34 cellular contexts compared by ENCODE assay signal in the genomic region with DNA sequence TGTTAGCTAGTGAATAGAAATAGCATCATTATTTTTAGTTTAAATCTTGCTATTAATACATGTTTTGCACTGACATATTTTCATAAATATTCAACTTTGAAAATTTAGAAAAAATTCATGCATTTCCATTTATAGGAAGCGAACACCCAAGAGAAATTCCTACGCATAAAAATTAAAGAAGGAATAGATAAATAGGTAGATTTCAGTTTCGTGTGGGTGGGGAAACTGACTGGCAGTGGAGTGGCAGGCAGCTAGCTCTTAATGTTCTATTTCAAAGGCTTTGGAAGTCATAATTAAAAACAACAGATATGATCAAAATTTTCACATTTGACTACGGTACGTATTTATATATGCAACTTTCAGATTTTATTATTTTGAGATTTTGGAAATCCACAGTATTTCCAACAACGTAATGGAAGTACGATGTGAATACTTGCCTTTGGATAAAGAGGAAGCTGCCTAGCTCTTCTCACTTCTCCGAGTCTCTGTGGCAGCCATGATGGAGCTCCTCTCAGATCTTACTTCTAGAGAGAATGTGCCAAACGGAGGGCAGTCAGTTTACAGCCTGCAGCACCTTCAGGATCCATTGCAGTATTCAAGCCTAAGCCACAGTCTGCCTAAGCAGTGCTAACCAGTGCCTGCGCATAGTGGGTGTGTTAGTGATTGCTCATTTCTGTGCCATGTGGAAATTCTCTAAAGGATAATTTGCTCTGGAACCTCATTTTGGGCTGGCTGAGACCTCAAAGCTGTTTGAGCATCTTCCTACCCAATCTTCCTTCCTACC.
"Had no signal": no experiment of that assay in that cellular context is flagged by ENCODE, and none has a peak within 500 bp of the region (broad histone marks: within the 10 kb centered on the region; RNA-seq: fewer than 3 reads in every experiment).

No MANE protein-coding gene starts in this region.

- H3K9me3 ChIP-seq: esophagus muscularis mucosa, gastrocnemius medialis, heart right ventricle had no signal

- H3K27ac ChIP-seq: brain microvascular endothelial cell, esophagus muscularis mucosa, foreskin keratinocyte, gastrocnemius medialis, heart right ventricle, VCaP had no signal

- H3K27me3 Mint-ChIP-seq: activated CD4-positive, alpha-beta memory T cell treated with anti-CD3 and anti-CD28 coated beads, Interleukin-2, amount 10 ng/mL, durations not matched to agents 7 days and 5 days; activated CD4-positive, alpha-beta T cell treated with anti-CD3 and anti-CD28 coated beads, Interleukin-2, amount 10 ng/mL, durations not matched to agents 7 days and 5 days; activated naive CD4-positive, alpha-beta T cell treated with anti-CD3 and anti-CD28 coated beads, Interleukin-2, amount 10 ng/mL, durations not matched to agents 7 days and 5 days had no signal

- H3K4me3 Mint-ChIP-seq: activated CD4-positive, alpha-beta memory T cell treated with anti-CD3 and anti-CD28 coated beads, Interleukin-2, amount 10 ng/mL, durations not matched to agents 7 days and 5 days; activated CD4-positive, alpha-beta T cell treated with anti-CD3 and anti-CD28 coated beads, Interleukin-2, amount 10 ng/mL, durations not matched to agents 7 days and 5 days; activated naive CD4-positive, alpha-beta T cell treated with anti-CD3 and anti-CD28 coated beads, Interleukin-2, amount 10 ng/mL, durations not matched to agents 7 days and 5 days; activated naive CD8-positive, alpha-beta T cell treated with anti-CD3 and anti-CD28 coated beads, Interleukin-2, amount 10 ng/mL, durations not matched to agents 7 days and 5 days; activated T-cell treated with anti-CD3 and anti-CD28 coated beads, Interleukin-2, amount 50 U/mL, for 24 hours; activated T-cell treated with anti-CD3 and anti-CD28 coated beads, Interleukin-2, amount 50 U/mL, for 72 hours; effector memory CD8-positive, alpha-beta T cell; T-helper 17 cell; T-helper 2 cell treated with Interferon-gamma antibody and Interleukin-4, amounts not matched to agents 5 μg/mL and 100 μg/mL, for 36 hours; WTC11 had no signal

- FAIRE-seq: astrocyte, bronchial epithelial cell, colon had no signal

- H3K4me3 ChIP-seq: esophagus muscularis mucosa, gastrocnemius medialis, heart right ventricle had no signal

- H3K36me3 Mint-ChIP-seq: activated naive CD4-positive, alpha-beta T cell treated with anti-CD3 and anti-CD28 coated beads, Interleukin-2, amount 10 ng/mL, durations not matched to agents 7 days and 5 days; activated naive CD4-positive, alpha-beta T cell treated with anti-CD3 and anti-CD28 coated beads, Interleukin-2, amount 50 U/mL, for 72 hours; activated naive CD8-positive, alpha-beta T cell treated with anti-CD3 and anti-CD28 coated beads, Interleukin-2, amount 10 ng/mL, durations not matched to agents 7 days and 5 days; WTC11 had no signal

- DNase-seq: activated CD4-positive, alpha-beta memory T cell treated with anti-CD3 and anti-CD28 coated beads, Interleukin-2, amount 10 ng/mL, durations not matched to agents 7 days and 5 days; activated CD4-positive, alpha-beta T cell treated with anti-CD3 and anti-CD28 coated beads for 1 hour; activated CD4-positive, alpha-beta T cell treated with anti-CD3 and anti-CD28 coated beads for 4 hours; activated CD4-positive, alpha-beta T cell treated with anti-CD3 and anti-CD28 coated beads, Interleukin-2, amount 10 ng/mL, durations not matched to agents 7 days and 5 days; activated CD4-positive, alpha-beta T cell treated with anti-CD3 and anti-CD28 coated beads, Interleukin-2, amount 50 U/mL, for 4 hours; activated CD8-positive, alpha-beta memory T cell treated with anti-CD3 and anti-CD28 coated beads, Interleukin-2, amount 50 U/mL, for 48 hours; activated gamma-delta T cell; activated naive CD4-positive, alpha-beta T cell; activated naive CD4-positive, alpha-beta T cell treated with anti-CD3 and anti-CD28 coated beads, Interleukin-2, amount 10 ng/mL, durations not matched to agents 7 days and 5 days; activated naive CD8-positive, alpha-beta T cell treated with anti-CD3 and anti-CD28 coated beads, Interleukin-2, amount 10 ng/mL, durations not matched to agents 7 days and 5 days; activated T-cell treated with anti-CD3 and anti-CD28 coated beads for 4 hours; activated T-cell treated with anti-CD3 and anti-CD28 coated beads, Interleukin-2, amount 50 U/mL, for 24 hours; activated T-cell treated with anti-CD3 and anti-CD28 coated beads, Interleukin-2, amount 50 U/mL, for 72 hours; brain microvascular endothelial cell; cortex of kidney; dermis blood vessel endothelial cell; effector CD4-positive, alpha-beta T cell; effector memory CD8-positive, alpha-beta T cell; erythroblast; foreskin keratinocyte; gastrocnemius medialis; glutamatergic neuron; heart right ventricle; T-helper 1 cell; T-helper 17 cell; T1000 had no signal

- H3K36me3 ChIP-seq: brain microvascular endothelial cell, esophagus muscularis mucosa, gastrocnemius medialis, heart right ventricle had no signal

- H3K4me1 ChIP-seq: esophagus muscularis mucosa, foreskin keratinocyte, gastrocnemius medialis, heart right ventricle had no signal

- H3K4me1 Mint-ChIP-seq: activated CD4-positive, alpha-beta memory T cell treated with anti-CD3 and anti-CD28 coated beads, Interleukin-2, amount 10 ng/mL, durations not matched to agents 7 days and 5 days; activated CD4-positive, alpha-beta T cell treated with anti-CD3 and anti-CD28 coated beads, Interleukin-2, amount 10 ng/mL, durations not matched to agents 7 days and 5 days; activated naive CD4-positive, alpha-beta T cell treated with anti-CD3 and anti-CD28 coated beads, Interleukin-2, amount 10 ng/mL, durations not matched to agents 7 days and 5 days; activated naive CD8-positive, alpha-beta T cell treated with anti-CD3 and anti-CD28 coated beads, Interleukin-2, amount 10 ng/mL, durations not matched to agents 7 days and 5 days; T-helper 17 cell; WTC11 had no signal

- H3K27ac Mint-ChIP-seq: activated CD4-positive, alpha-beta memory T cell treated with anti-CD3 and anti-CD28 coated beads, Interleukin-2, amount 10 ng/mL, durations not matched to agents 7 days and 5 days; activated CD4-positive, alpha-beta T cell treated with anti-CD3 and anti-CD28 coated beads, Interleukin-2, amount 10 ng/mL, durations not matched to agents 7 days and 5 days; activated naive CD4-positive, alpha-beta T cell treated with anti-CD3 and anti-CD28 coated beads, Interleukin-2, amount 10 ng/mL, durations not matched to agents 7 days and 5 days; activated naive CD4-positive, alpha-beta T cell treated with anti-CD3 and anti-CD28 coated beads, Interleukin-2, amount 50 U/mL, for 72 hours; activated naive CD8-positive, alpha-beta T cell treated with anti-CD3 and anti-CD28 coated beads, Interleukin-2, amount 10 ng/mL, durations not matched to agents 7 days and 5 days; activated T-cell treated with anti-CD3 and anti-CD28 coated beads, Interleukin-2, amount 50 U/mL, for 24 hours; activated T-cell treated with anti-CD3 and anti-CD28 coated beads, Interleukin-2, amount 50 U/mL, for 72 hours; effector memory CD8-positive, alpha-beta T cell; T-helper 17 cell; T-helper 2 cell treated with Interferon-gamma antibody and Interleukin-4, amounts not matched to agents 5 μg/mL and 100 μg/mL, for 36 hours; WTC11 had no signal

- H3K27me3 ChIP-seq: brain microvascular endothelial cell, esophagus muscularis mucosa, foreskin keratinocyte, gastrocnemius medialis had no signal

- H3K9me3 Mint-ChIP-seq: activated CD4-positive, alpha-beta T cell treated with anti-CD3 and anti-CD28 coated beads, Interleukin-2, amount 10 ng/mL, durations not matched to agents 7 days and 5 days; activated naive CD4-positive, alpha-beta T cell treated with anti-CD3 and anti-CD28 coated beads, Interleukin-2, amount 10 ng/mL, durations not matched to agents 7 days and 5 days; activated naive CD8-positive, alpha-beta T cell treated with anti-CD3 and anti-CD28 coated beads, Interleukin-2, amount 10 ng/mL, durations not matched to agents 7 days and 5 days; activated T-cell treated with anti-CD3 and anti-CD28 coated beads, Interleukin-2, amount 50 U/mL, for 24 hours; activated T-cell treated with anti-CD3 and anti-CD28 coated beads, Interleukin-2, amount 50 U/mL, for 72 hours; effector memory CD8-positive, alpha-beta T cell; T-helper 2 cell treated with Interferon-gamma antibody and Interleukin-4, amounts not matched to agents 5 μg/mL and 100 μg/mL, for 36 hours had no signal

- ATAC-seq: activated naive CD4-positive, alpha-beta T cell treated with anti-CD3 and anti-CD28 coated beads, Interleukin-2, amount 50 U/mL, for 72 hours; activated T-cell treated with anti-CD3 and anti-CD28 coated beads, Interleukin-2, amount 50 U/mL, for 72 hours; effector memory CD8-positive, alpha-beta T cell; foreskin keratinocyte; gastrocnemius medialis; heart right ventricle; T-helper 17 cell; WTC11 had no signal
